19 cellular contexts compared by ENCODE assay signal in genomic region chr5:150278046-150278760, GRCh38. TPM values are rescaled to one million over a fixed set of nuclear protein-coding genes. Genes with fewer than 3 reads are reported as not detected.
DNase-seq lines count a peak whose midpoint lies in the region; ATAC-seq, FAIRE-seq and TF ChIP-seq lines count a peak whose summit lies in the region.
"Had no signal": no experiment of that assay in that cellular context is flagged by ENCODE, and none has a peak within 500 bp of the region (broad histone marks: within the 10 kb centered on the region; RNA-seq: fewer than 3 reads in every experiment).

No MANE protein-coding gene starts in this region.

- no peaks in the 10 kb centered on the region for H3K27me3 ChIP-seq in RWPE2 (ENCODE audit: insufficient read depth, poor library complexity, severe bottlenecking)
- H3K27me3 ChIP-seq in neuronal stem cell (ENCODE audit: control insufficient read depth in 3 of 3, insufficient read depth in 3 of 3, low read depth in 1 of 3, low read length in 3 of 3), result no peaks in the 10 kb centered on the region
- H3K27me3 ChIP-seq: adrenal gland, BE2C, testis had no signal

- peak overlapping the region; percentile 87 for H2BK15ac ChIP-seq in neuronal stem cell (ENCODE audit: low read length)

- no peak for FAIRE-seq in RCC 7860 (lab: Jason Lieb, UNC)
- FAIRE-seq: D721Med had no signal

- DNase-seq in HCEC 1CT (peak; percentile 13), RWPE2 (ENCODE audit: low spot score) (no peak), endothelial cell (ENCODE audit: low spot score) (no peak), neuronal stem cell (ENCODE audit: low spot score) (no peak), RCC 7860 (ENCODE audit: low spot score) (no peak)
- no peak for DNase-seq in activated CD4-positive, alpha-beta T cell treated with anti-CD3 and anti-CD28 coated beads, Interleukin-2, amount 50 U/mL, for 48 hours
- DNase-seq: activated B cell treated with CpG ODN at 0.5 μM for 24 hours, adrenal gland, BE2C, left ventricle myocardium superior, naive B cell, NCI-H1092 treated with DMSO at 0.1 percent for 48 hours, NCI-H2107, testis had no signal

- H2BK120ac ChIP-seq in neuronal stem cell (ENCODE audit: low read depth, low read length), result no peak overlapping the region

- H3K9me3 ChIP-seq in RWPE2 (ENCODE audit: severe bottlenecking), result no peaks in the 10 kb centered on the region
- H3K9me3 ChIP-seq in neuronal stem cell (replicated peaks in 1 of 2; ENCODE audit: control insufficient read depth in 2 of 2, insufficient read depth in 1 of 2, low read depth in 1 of 2, low read length in 2 of 2), result no peaks in the 10 kb centered on the region
- H3K9me3 ChIP-seq: adrenal gland, BE2C, prostate gland, testis had no signal

- no peak overlapping the region for H2AFZ ChIP-seq in neuronal stem cell (ENCODE audit: low read length)

- H3K27me3 Mint-ChIP-seq in endothelial cell (ENCODE audit: unreplicated experiment), result peaks cover 6% of the 10 kb centered on the region

- H4K8ac ChIP-seq in neuronal stem cell (ENCODE audit: low read depth, low read length), result no peak overlapping the region

- H2AK5ac ChIP-seq in neuronal stem cell (ENCODE audit: low read depth, low read length), result peak overlapping the region; percentile 74

- no peak overlapping the region for H2BK12ac ChIP-seq in neuronal stem cell (ENCODE audit: low read length)

- H3K4me2 ChIP-seq in neuronal stem cell (ENCODE audit: insufficient read depth, low read length, poor library complexity, severe bottlenecking), result no peak overlapping the region

- no peaks in the 10 kb centered on the region for H3K36me3 ChIP-seq in RWPE2 (ENCODE audit: low read depth)
- H3K36me3 ChIP-seq in neuronal stem cell (replicated peaks in 1 of 2; ENCODE audit: control insufficient read depth in 2 of 2, insufficient read depth in 2 of 2, low read length in 2 of 2), result no peaks in the 10 kb centered on the region
- H3K36me3 ChIP-seq: adrenal gland, BE2C, prostate gland had no signal

- WGBS in neuronal stem cell (ENCODE audit: extremely low coverage in 2 of 2, insufficient read length in 2 of 2, insufficient replicate concordance in 1 of 2), 2 donors, result no CpG with 5 or more reads among the region's 7 CpGs

- peak overlapping the region; percentile 40 for H4K91ac ChIP-seq in neuronal stem cell (ENCODE audit: low read depth, low read length, poor library complexity)

- H3K36me3 Mint-ChIP-seq in endothelial cell (ENCODE audit: low read depth, unreplicated experiment), result peaks cover 3% of the 10 kb centered on the region
- H3K36me3 Mint-ChIP-seq: naive B cell had no signal

- TF ChIP-seq CTCF in RWPE2 (IDR thresholded peaks at IDR 0.05; ENCODE audit: poor library complexity, severe bottlenecking) (no peak), endothelial cell (IDR thresholded peaks at IDR 0.05; ENCODE audit: unreplicated experiment) (no peak)

- H3K4me1 ChIP-seq in RWPE2 (ENCODE audit: insufficient read depth, poor library complexity, severe bottlenecking), result peaks cover 12% of the 10 kb centered on the region
- H3K4me1 ChIP-seq in neuronal stem cell (ENCODE audit: control insufficient read depth in 2 of 2, insufficient read depth in 1 of 2, low read depth in 1 of 2, low read length in 2 of 2), result peaks cover 8 to 16% of the 10 kb centered on the region in 2 donors
- H3K4me1 ChIP-seq: adrenal gland, prostate gland had no signal

- H3K4ac ChIP-seq in neuronal stem cell (ENCODE audit: low read length), result no peak overlapping the region

- no peak overlapping the region for H3K4me3 ChIP-seq in RWPE2 (ENCODE audit: severe bottlenecking)
- H3K4me3 ChIP-seq in neuronal stem cell (ENCODE audit: low read length in 2 of 2), result no peak overlapping the region
- H3K4me3 ChIP-seq: adrenal gland, prostate gland, testis had no signal

- peak; percentile 8; the same call in 1 of the 3 replicates for ATAC-seq in RWPE2 (ENCODE audit: low read depth)
- no peak for ATAC-seq in GM19324 (IDR thresholded peaks at IDR 0.05; ENCODE audit: low FRiP score, unreplicated experiment)
- ATAC-seq: left ventricle myocardium superior, Right ventricle myocardium inferior had no signal

- H3K79me1 ChIP-seq in neuronal stem cell (ENCODE audit: low read depth, low read length), result no peaks in the 10 kb centered on the region

- no peak overlapping the region for H3K4me3 Mint-ChIP-seq in endothelial cell (ENCODE audit: unreplicated experiment)
- H3K4me3 Mint-ChIP-seq: activated B cell treated with CpG ODN at 0.5 μM for 24 hours, naive B cell had no signal

- H3K27ac ChIP-seq in RWPE2 (ENCODE audit: poor library complexity, severe bottlenecking), result peak overlapping the region; percentile 21
- H3K27ac ChIP-seq in neuronal stem cell (replicated peaks; ENCODE audit: low read length), result no peak overlapping the region
- H3K27ac ChIP-seq: adrenal gland, prostate gland, testis had no signal

- H3K4me1 Mint-ChIP-seq in endothelial cell (ENCODE audit: unreplicated experiment), result peaks cover 69% of the 10 kb centered on the region
- H3K4me1 Mint-ChIP-seq: activated B cell treated with CpG ODN at 0.5 μM for 24 hours, naive B cell had no signal

- H3K9me3 Mint-ChIP-seq in endothelial cell (ENCODE audit: unreplicated experiment), result no peaks in the 10 kb centered on the region
- H3K9me3 Mint-ChIP-seq: activated B cell treated with CpG ODN at 0.5 μM for 24 hours, naive B cell had no signal

- no peak overlapping the region for H3K23ac ChIP-seq in neuronal stem cell (ENCODE audit: low read depth, low read length, poor library complexity)

- no peak overlapping the region for H3K9ac ChIP-seq in neuronal stem cell (ENCODE audit: low read depth, low read length, poor library complexity)

- peak overlapping the region; percentile 64 for H3K27ac Mint-ChIP-seq in endothelial cell (ENCODE audit: unreplicated experiment)
- H3K27ac Mint-ChIP-seq: activated B cell treated with CpG ODN at 0.5 μM for 24 hours, naive B cell had no signal

- H3K18ac ChIP-seq in neuronal stem cell (ENCODE audit: low read length), result peak overlapping the region; percentile 84

- no peak overlapping the region for H3K14ac ChIP-seq in neuronal stem cell (ENCODE audit: low read length)

- H2BK5ac ChIP-seq in neuronal stem cell (ENCODE audit: low read length), result no peak overlapping the region

RNA-seq across cellular contexts. Expression of gene CAMK2A, which starts 11.4 kb away (rescaled TPM):
- 1.1 TPM for total RNA-seq in endothelial cell (ENCODE audit: unreplicated experiment)
- polyA plus RNA-seq in neuronal stem cell (2013, experiment 1 of 2), result 0.49 TPM
- polyA plus RNA-seq in neuronal stem cell (2013, experiment 2 of 2), result 0.58 TPM
- total RNA-seq: activated B cell treated with CpG ODN at 0.5 μM for 24 hours; T-helper 1 cell treated with Interleukin-12 subunit alpha and Interleukin-12 subunit beta and Interleukin-4 antibody, amounts not matched to agents 30 ng/mL and 1 ng/mL, for 36 hours had no signal

RNA-seq across cellular contexts. Expression of gene ARSI, which starts 24.5 kb away (rescaled TPM):
- 3.8 TPM for total RNA-seq in endothelial cell (ENCODE audit: unreplicated experiment)
- polyA plus RNA-seq in neuronal stem cell (2013, experiment 1 of 2), result 2.6 TPM
- 2.5 TPM for polyA plus RNA-seq in neuronal stem cell (2013, experiment 2 of 2)
- total RNA-seq: activated B cell treated with CpG ODN at 0.5 μM for 24 hours; T-helper 1 cell treated with Interleukin-12 subunit alpha and Interleukin-12 subunit beta and Interleukin-4 antibody, amounts not matched to agents 30 ng/mL and 1 ng/mL, for 36 hours had no signal
